Comparison of ENCODE assay signal across 11 cellular contexts in genomic region chr19:50344661-50345318, GRCh38. TPM values are rescaled to one million over a fixed set of nuclear protein-coding genes. Genes with fewer than 3 reads are reported as not detected.
DNase-seq lines count a peak whose midpoint lies in the region; ATAC-seq, FAIRE-seq and TF ChIP-seq lines count a peak whose summit lies in the region.
"Had no signal": no experiment of that assay in that cellular context is flagged by ENCODE, and none has a peak within 500 bp of the region (broad histone marks: within the 10 kb centered on the region; RNA-seq: fewer than 3 reads in every experiment).

No MANE protein-coding gene starts in this region.

- H3K4me3 ChIP-seq in Karpas-422 (ENCODE audit: low read length) (peak overlapping the region; percentile 73), PC-3 (ENCODE audit: low read length) (no peak overlapping the region), ovary (no peak overlapping the region)
- H3K4me3 ChIP-seq: right atrium auricular region had no signal

- H3F3A ChIP-seq in PC-3 (ENCODE audit: low read length, unreplicated experiment), result no peaks in the 10 kb centered on the region

- H3K36me3 ChIP-seq in Karpas-422 (ENCODE audit: insufficient read depth, low read length), result peaks cover 18% of the 10 kb centered on the region
- no peaks in the 10 kb centered on the region for H3K36me3 ChIP-seq in PC-3 (ENCODE audit: low read depth, low read length)
- H3K36me3 ChIP-seq in ovary, result no peaks in the 10 kb centered on the region
- H3K36me3 ChIP-seq: right atrium auricular region had no signal

- DNase-seq in GM12891 (ENCODE audit: insufficient read length, low spot score) (no peak), Karpas-422 (peak; percentile 95), left colon (no peak), NCI-H748 treated with DMSO at 0.1 percent for 48 hours (lab: John Stamatoyannopoulos, UW) (no peak), PC-3 (no peak), ovary (no peak)
- no peak for DNase-seq in effector CD8-positive, alpha-beta T cell (lab: John Stamatoyannopoulos, UW)
- DNase-seq: erythroblast, NCI-H1436 had no signal

- peak overlapping the region; percentile 41; the same call in 1 of the 2 replicates for H2AFZ ChIP-seq in Karpas-422 (ENCODE audit: low read length)
- no peak overlapping the region for H2AFZ ChIP-seq in PC-3 (ENCODE audit: low read length)

- CTCF ChIA-PET in PC-3 (lab: Charles Lee), result no interaction called here

- WGBS in ovary, 3 donors, result 73 to 82% (median 76%) methylated on average over 8 of the region's 8 CpGs

- peaks cover 92% of the 10 kb centered on the region for H3K4me1 ChIP-seq in Karpas-422 (ENCODE audit: low read length)
- H3K4me1 ChIP-seq in PC-3 (ENCODE audit: insufficient read depth, low read length), result no peaks in the 10 kb centered on the region
- no peaks in the 10 kb centered on the region for H3K4me1 ChIP-seq in ovary (ENCODE audit: insufficient read depth)
- H3K4me1 ChIP-seq: right atrium auricular region had no signal

- ATAC-seq in GM21381 (IDR thresholded peaks at IDR 0.05; ENCODE audit: unreplicated experiment) (peak; percentile 53), left colon (peak; percentile 26), PC-3 (no peak)

- BruUV-seq in PC-3 (replicated peaks; lab: Mats Ljungman, UMichigan), result no TSS peak

- H3K27me3 ChIP-seq in Karpas-422 (ENCODE audit: low read length) (no peaks in the 10 kb centered on the region), PC-3 (ENCODE audit: low read length) (no peaks in the 10 kb centered on the region), ovary (no peaks in the 10 kb centered on the region)
- H3K27me3 ChIP-seq: right atrium auricular region had no signal

- TF ChIP-seq POLR2A in GM12891 (IDR thresholded peaks at IDR 0.05; ENCODE audit: low read depth, low read length) (peak; percentile 93), ovary (IDR thresholded peaks at IDR 0.05) (no peak)

- peaks cover 31% of the 10 kb centered on the region for H3K79me2 ChIP-seq in Karpas-422 (ENCODE audit: low read length)
- no peaks in the 10 kb centered on the region for H3K79me2 ChIP-seq in PC-3 (ENCODE audit: low read length)

- peak; percentile 96 for FAIRE-seq in GM12891 (lab: Jason Lieb, UNC)

- H3K4me2 ChIP-seq in Karpas-422 (ENCODE audit: low read depth, low read length, poor library complexity, severe bottlenecking), result peak overlapping the region; percentile 81
- no peak overlapping the region for H3K4me2 ChIP-seq in PC-3 (ENCODE audit: low read length)

- peaks cover 9% of the 10 kb centered on the region; the same call in 1 of the 2 replicates for H4K20me1 ChIP-seq in Karpas-422 (ENCODE audit: insufficient read depth, low read depth, low read length)
- H4K20me1 ChIP-seq in PC-3 (ENCODE audit: low read length), result no peaks in the 10 kb centered on the region

- no peak for TF ChIP-seq EP300 in ovary (IDR thresholded peaks at IDR 0.05)

- H3K9ac ChIP-seq in Karpas-422 (ENCODE audit: low read length) (peak overlapping the region; percentile 92), PC-3 (ENCODE audit: low read length) (no peak overlapping the region)

- no peaks in the 10 kb centered on the region for H3K9me2 ChIP-seq in Karpas-422 (replicated peaks; ENCODE audit: insufficient read depth, low read length)
- no peaks in the 10 kb centered on the region for H3K9me2 ChIP-seq in PC-3 (replicated peaks; ENCODE audit: low read length)

- intact Hi-C loops in left colon (cut with DNase I, micrococcal nuclease), result no loop called here
- intact Hi-C loops in PC-3 (cut with micrococcal nuclease), result no loop called here
- intact Hi-C loops in ovary (cut with DNase I), result no loop called here

- no peaks in the 10 kb centered on the region; the same call in 1 of the 2 replicates for H3K9me3 ChIP-seq in Karpas-422 (ENCODE audit: low read length)
- peaks cover 11% of the 10 kb centered on the region for H3K9me3 ChIP-seq in PC-3 (ENCODE audit: low read length)
- peaks cover 0 to 3% of the 10 kb centered on the region in 2 donors for H3K9me3 ChIP-seq in ovary

- POLR2A ChIA-PET in PC-3 (lab: Charles Lee; ENCODE audit: unreplicated experiment), result no interaction called here

- peak overlapping the region; percentile 95 for H3K27ac ChIP-seq in Karpas-422 (ENCODE audit: low read length)
- H3K27ac ChIP-seq in PC-3 (ENCODE audit: low read length), result no peak overlapping the region
- no peak overlapping the region for H3K27ac ChIP-seq in ovary
- H3K27ac ChIP-seq: right atrium auricular region had no signal

- TF ChIP-seq CTCF in PC-3 (conservative IDR thresholded peaks at IDR 0.05; ENCODE audit: low read depth, low read length), result no peak
- TF ChIP-seq CTCF in ovary (IDR thresholded peaks at IDR 0.05), result no peak

TF ChIP-seq in GM12891, 5 proteins besides CTCF, POLR2A, EP300 and RAD21:
- TF ChIP-seq POLR2AphosphoS5 (IDR thresholded peaks at IDR 0.05; ENCODE audit: low read depth, low read length) (peak; percentile 92), PAX5 (IDR thresholded peaks at IDR 0.05; ENCODE audit: insufficient read depth, low read length, severe bottlenecking) (no peak), TAF1 (IDR thresholded peaks at IDR 0.05; ENCODE audit: low read depth, low read length) (peak; percentile 77), POU2F2 (IDR thresholded peaks at IDR 0.05; ENCODE audit: low read depth, low read length) (peak; percentile 42; the same call in 1 of the 2 replicates), SPI1 (IDR thresholded peaks at IDR 0.05; ENCODE audit: low read depth, low read length) (peak; percentile 96)

RNA-seq across cellular contexts. Expression of gene KCNC3, which starts 15.6 kb away (rescaled TPM):
- 2.3 TPM for polyA plus RNA-seq in GM12891 (2012; ENCODE audit: low read depth, missing spikeins)
- 10.8 and 18.1 TPM in 2 replicates for total RNA-seq in Karpas-422 (2014; rRNA removed; shearing (Covaris generic); ENCODE audit: low replicate concordance)
- total RNA-seq in left colon (1 to 10 TPM in 1 of 2 donors, under 1 TPM in 1; 0.76 to 1.3 TPM), PC-3 (2014; rRNA removed) (3.1 and 3.6 TPM in 2 replicates), ovary (10 to 100 TPM in 1 of 7 donors, 1 to 10 TPM in 3, under 1 TPM in 3; 0.28 to 10.2 (median 2.2) TPM)
- polyA plus RNA-seq in ovary, result under 1 TPM; 0.19 to 0.45 TPM

RNA-seq across cellular contexts. Expression of gene NAPSA, which starts 20.6 kb away (rescaled TPM):
- 21.5 TPM for polyA plus RNA-seq in GM12891 (2012; ENCODE audit: low read depth, missing spikeins)
- total RNA-seq in Karpas-422 (2014; rRNA removed; shearing (Covaris generic); ENCODE audit: low replicate concordance), result 0.11 and 2.3 TPM in 2 replicates
- total RNA-seq in left colon (1 to 10 TPM in 1 of 2 donors, under 1 TPM in 1; 0.55 to 1.1 TPM), PC-3 (2014; rRNA removed) (1.2 and 3.0 TPM in 2 replicates), ovary (1 to 10 TPM in 4 of 7 donors, under 1 TPM in 3; 0.61 to 2.7 (median 1.0) TPM)
- polyA plus RNA-seq in ovary, result under 1 TPM; 0.40 to 0.87 TPM

RNA-seq across cellular contexts. Expression of gene NR1H2, which starts 31.5 kb away (rescaled TPM):
- polyA plus RNA-seq in GM12891 (2012; ENCODE audit: low read depth, missing spikeins), result 33.6 TPM
- total RNA-seq in Karpas-422 (2014; rRNA removed; shearing (Covaris generic); ENCODE audit: low replicate concordance), result 68.2 and 120 TPM in 2 replicates
- total RNA-seq in left colon (10 to 100 TPM; 61.9 to 75.2 TPM), PC-3 (2014; rRNA removed) (130 and 152 TPM in 2 replicates), ovary (10 to 100 TPM; 58.6 to 84.2 (median 62.3) TPM)
- polyA plus RNA-seq in ovary, result 10 to 100 TPM; 11.5 to 72.1 TPM

RNA-seq across cellular contexts. Expression of gene POLD1, which starts 39.4 kb away (rescaled TPM):
- polyA plus RNA-seq in GM12891 (2012; ENCODE audit: low read depth, missing spikeins), result 63.4 TPM
- total RNA-seq in Karpas-422 (2014; rRNA removed; shearing (Covaris generic); ENCODE audit: low replicate concordance), result 53.4 and 98.8 TPM in 2 replicates
- total RNA-seq in left colon (10 to 100 TPM; 26.0 to 28.2 TPM), PC-3 (2014; rRNA removed) (165 and 210 TPM in 2 replicates), ovary (10 to 100 TPM in 6 of 7 donors, 1 to 10 TPM in 1; 7.5 to 25.2 (median 20.3) TPM)
- polyA plus RNA-seq in ovary, result 10 to 100 TPM in 1 of 2 donors, under 1 TPM in 1; 0.52 to 14.4 TPM
